In the genomic region with DNA sequence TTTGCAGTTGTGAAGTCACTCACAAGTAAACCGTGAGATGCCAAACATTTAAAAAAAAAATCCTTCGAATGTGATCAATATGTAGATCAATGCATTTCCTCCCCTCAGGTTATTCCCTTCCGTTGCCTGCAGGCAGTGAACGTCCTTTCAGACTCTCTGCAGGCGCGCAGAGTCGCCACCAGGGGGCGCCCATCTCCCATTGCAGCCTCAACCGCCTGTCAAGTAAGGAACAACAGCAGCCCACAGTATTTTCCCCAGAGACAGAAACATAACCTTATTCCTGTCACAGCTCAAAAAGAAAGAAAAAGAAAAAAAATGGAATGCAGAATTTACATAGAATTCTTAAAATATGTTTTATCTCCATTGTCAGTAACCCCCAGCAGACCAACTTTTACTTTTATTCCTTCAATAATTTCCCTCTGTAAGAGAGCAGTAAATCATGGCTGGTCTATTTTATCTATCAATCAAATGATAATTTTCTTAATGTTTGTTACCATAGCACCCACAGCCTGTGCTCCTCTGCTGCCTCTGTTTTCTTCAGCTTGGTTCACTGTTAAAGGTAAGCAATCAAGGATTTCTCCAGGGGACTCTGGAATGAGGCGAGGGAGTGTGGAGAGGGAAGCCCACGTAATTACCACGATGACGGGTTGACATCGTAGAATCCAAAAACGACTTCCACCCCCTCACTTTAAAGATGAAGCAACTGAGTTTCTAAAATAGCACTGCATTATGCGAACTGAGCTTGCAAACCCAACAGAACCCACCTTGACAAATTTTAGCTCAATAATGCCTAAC, we compare ENCODE assay signal across 8 cellular contexts.
DNase-seq lines count a peak whose midpoint lies in the region; ATAC-seq lines count a peak whose summit lies in the region.

No MANE protein-coding gene starts in this region.

- no peaks in the 10 kb centered on the region for H3K9me3 Mint-ChIP-seq in naive B cell
- H3K9me3 Mint-ChIP-seq in stimulated activated naive B cell treated with anti-CD40 and anti-IgM and Interleukin-4, amounts not matched to agents 10 μg/mL and 1 μg/mL and 100 μg/mL, for 72 hours, result no peaks in the 10 kb centered on the region

- peak overlapping the region in 1 of 8 donors; percentile 12 for H3K4me3 Mint-ChIP-seq in naive B cell
- no peak overlapping the region for H3K4me3 Mint-ChIP-seq in stimulated activated naive B cell treated with anti-CD40 and anti-IgM and Interleukin-4, amounts not matched to agents 10 μg/mL and 1 μg/mL and 100 μg/mL, for 72 hours

- H3K27me3 Mint-ChIP-seq in naive B cell, result peaks cover 3 to 8% (median 4%) of the 10 kb centered on the region in 3 donors
- peaks cover 9 to 11% of the 10 kb centered on the region in 2 donors for H3K27me3 Mint-ChIP-seq in stimulated activated naive B cell treated with anti-CD40 and anti-IgM and Interleukin-4, amounts not matched to agents 10 μg/mL and 1 μg/mL and 100 μg/mL, for 72 hours

- peaks cover 0 to 6% (median 4%) of the 10 kb centered on the region in 3 donors for H3K4me1 Mint-ChIP-seq in naive B cell
- H3K4me1 Mint-ChIP-seq in stimulated activated naive B cell treated with anti-CD40 and anti-IgM and Interleukin-4, amounts not matched to agents 10 μg/mL and 1 μg/mL and 100 μg/mL, for 72 hours, result peaks cover 2 to 4% of the 10 kb centered on the region in 2 donors

- DNase-seq in CMK (ENCODE audit: low read depth) (peak; percentile 20), NCI-H460 (ENCODE audit: extremely low read depth, low read depth) (peak; percentile 72), epidermal melanocyte (ENCODE audit: insufficient read length, low spot score) (peak; percentile 29), naive B cell (peak; percentile 19)
- peak; percentile 12 to 46 (median 34) for DNase-seq in activated CD8-positive, alpha-beta memory T cell treated with anti-CD3 and anti-CD28 coated beads for 48 hours (ENCODE audit: low read depth in 2 of 3, low spot score in 2 of 3)
- DNase-seq in stimulated activated naive B cell treated with anti-CD40 and anti-IgM and Interleukin-4, amounts not matched to agents 10 μg/mL and 1 μg/mL and 100 μg/mL, for 72 hours, result peak; percentile 50

- H3K36me3 Mint-ChIP-seq in naive B cell, result no peaks in the 10 kb centered on the region
- no peaks in the 10 kb centered on the region for H3K36me3 Mint-ChIP-seq in stimulated activated naive B cell treated with anti-CD40 and anti-IgM and Interleukin-4, amounts not matched to agents 10 μg/mL and 1 μg/mL and 100 μg/mL, for 72 hours

- peak overlapping the region in 1 of 6 donors; percentile 8 for H3K27ac Mint-ChIP-seq in naive B cell
- H3K27ac Mint-ChIP-seq in stimulated activated naive B cell treated with anti-CD40 and anti-IgM and Interleukin-4, amounts not matched to agents 10 μg/mL and 1 μg/mL and 100 μg/mL, for 72 hours, result peak overlapping the region; percentile 1

- ATAC-seq in GM19324 (IDR thresholded peaks at IDR 0.05; ENCODE audit: low FRiP score, unreplicated experiment) (peak; percentile 90), HG03280 (IDR thresholded peaks at IDR 0.05; ENCODE audit: unreplicated experiment) (peak; percentile 91), naive B cell (ENCODE audit: low read depth in 2 of 2) (peak; percentile 50 to 61)
- ATAC-seq in stimulated activated naive B cell treated with anti-CD40 and anti-IgM and Interleukin-4, amounts not matched to agents 10 μg/mL and 1 μg/mL and 100 μg/mL, for 72 hours (replicated peaks), result peak; percentile 90 to 97

Comparison
In these comparisons a context has a peak if more than half of its experiments do, and no peak if none do; other contexts are left out.
1. Peak in every context shown above with its lines: DNase-seq and ATAC-seq.
2. DNase-seq: peak in every context shown above with its lines; median percentile 72 in NCI-H460; 50 in stimulated activated naive B cell treated with anti-CD40 and anti-IgM and Interleukin-4, amounts not matched to agents 10 μg/mL and 1 μg/mL and 100 μg/mL, for 72 hours; 34 in activated CD8-positive, alpha-beta memory T cell treated with anti-CD3 and anti-CD28 coated beads for 48 hours; 29 in epidermal melanocyte; 20 in CMK; 19 in naive B cell.